ENCODE assay signal across 8 cellular contexts in the genomic region with DNA sequence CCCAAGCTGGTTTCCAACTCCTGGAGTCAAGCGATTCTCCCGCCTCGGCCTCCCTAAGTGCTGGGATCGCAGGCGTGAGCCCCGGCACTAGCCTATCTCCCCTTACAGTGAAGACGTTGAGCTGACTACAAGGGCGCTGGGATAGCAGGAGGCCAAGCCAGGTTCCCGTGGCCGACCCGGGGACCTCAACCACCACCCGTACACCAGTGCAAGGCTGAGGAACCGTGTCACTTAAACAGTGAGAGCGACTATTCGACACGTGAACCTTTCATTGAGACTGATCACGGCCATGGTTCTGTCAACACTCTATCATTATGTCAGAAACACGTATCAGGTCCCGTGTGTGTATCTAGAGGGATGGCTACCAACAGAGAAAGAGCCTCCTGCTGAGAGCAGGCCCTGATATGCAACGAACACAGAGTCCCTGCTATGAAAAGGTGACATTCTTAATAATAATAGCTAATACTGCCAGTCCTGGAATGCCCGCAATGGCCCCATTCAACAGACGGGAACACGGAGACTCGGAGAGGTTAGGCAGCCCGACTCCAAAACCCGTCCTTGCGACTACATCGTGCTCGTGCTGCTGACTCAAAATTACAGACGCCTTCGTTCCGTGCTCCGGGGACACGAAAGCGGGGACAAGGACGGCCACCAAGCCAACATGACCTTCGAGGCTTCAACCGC. TPM values are rescaled to one million over a fixed set of nuclear protein-coding genes. Genes with fewer than 3 reads are reported as not detected.
DNase-seq lines count a peak whose midpoint lies in the region; ATAC-seq, FAIRE-seq and TF ChIP-seq lines count a peak whose summit lies in the region.

No MANE protein-coding gene starts in this region.

- in situ Hi-C loops in HepG2 (cut with HindIII; ENCODE audit: extremely low pct_ligation_motif_present, low pct_unique_long_range_greater_than_20kb) = loop anchor here (25.0 kb wide), 1 partner anchor 561 kb away; a partner anchor contains a TSS

- DNase-seq in GM18507 (ENCODE audit: extremely low spot score, insufficient read length, low read depth) (no peak), cardiac fibroblast (ENCODE audit: low read depth in 2 of 2) (peak; percentile 13 to 36), HepG2 (ENCODE audit: low spot score) (peak; percentile 35), tibial nerve (ENCODE audit: low spot score in 2 of 2) (peak in 1 of 2 donors; percentile 7), putamen (ENCODE audit: low spot score) (no peak)

- no peak for TF ChIP-seq RAD21 in HepG2 (CRISPR knock-in tag; IDR thresholded peaks at IDR 0.05)

- 0% methylated on average over 14 of the region's 38 CpGs for WGBS in HepG2 (ENCODE audit: low lambda C conversion rate)
- 18 to 21% methylated on average over 38 of the region's 38 CpGs for WGBS in tibial nerve, 2 donors

- H3K9me3 ChIP-seq in HepG2 (ENCODE audit: low read length) (no peaks in the 10 kb centered on the region), tibial nerve (no peaks in the 10 kb centered on the region)

- no peak overlapping the region for H2AFZ ChIP-seq in HepG2 (ENCODE audit: low read length)

- TF ChIP-seq POLR2A in HepG2 (IDR thresholded peaks at IDR 0.05; ENCODE audit: insufficient read depth in 1 of 2, low read depth in 2 of 2, low read length in 2 of 2) (no peak), tibial nerve (IDR thresholded peaks at IDR 0.05) (no peak)

- FAIRE-seq in GM18507 (lab: Jason Lieb, UNC) (peak; percentile 36), HepG2 (lab: Jason Lieb, UNC) (no peak)

- peaks cover 0 to 4% of the 10 kb centered on the region in 2 experiments; a peak in 2 of 5 replicates for H3K36me3 ChIP-seq in HepG2 (replicated peaks in 1 of 2; ENCODE audit: control insufficient read depth in 1 of 2, insufficient read depth in 2 of 2, low read length in 2 of 2)
- H3K36me3 ChIP-seq in tibial nerve = no peaks in the 10 kb centered on the region

- CTCF ChIA-PET in HepG2 (lab: Yijun Ruan, JAX; ENCODE audit: low intra/inter-chr PET ratio, low total read pairs) = no interaction called here

- H3K27me3 ChIP-seq in HepG2 (ENCODE audit: control insufficient read depth in 1 of 2, insufficient read depth in 2 of 2, low read length in 2 of 2) (no peaks in the 10 kb centered on the region; a peak in 1 of 5 replicates), tibial nerve (no peaks in the 10 kb centered on the region)

- H3K4me1 ChIP-seq in HepG2 (ENCODE audit: insufficient read depth, low read length) = peaks cover 38% of the 10 kb centered on the region
- H3K4me1 ChIP-seq in tibial nerve = peaks cover 0 to 52% (median 31%) of the 10 kb centered on the region in 4 donors

- POLR2A ChIA-PET in HepG2 (lab: Yijun Ruan, JAX) = interaction anchor here (1.1 to 1.8 kb wide), 6 partner anchors 45 to 507 kb away, joined by 3 to 16 read pairs (median 4); a partner anchor contains a TSS

- TF ChIP-seq EP300 in HepG2 (IDR thresholded peaks at IDR 0.05; ENCODE audit: low read depth in 2 of 2, low read length in 2 of 2) = no peak
- no peak for TF ChIP-seq EP300 in HepG2 (CRISPR knock-in tag; IDR thresholded peaks at IDR 0.05; ENCODE audit: borderline replicate concordance)
- no peak for TF ChIP-seq EP300 in tibial nerve (IDR thresholded peaks at IDR 0.05)

- peak overlapping the region; percentile 99 for H3K4me2 ChIP-seq in HepG2 (ENCODE audit: low read depth, low read length)

- H3K27ac ChIP-seq in 22Rv1 = peak overlapping the region; percentile 98
- peak overlapping the region; percentile 98 for H3K27ac ChIP-seq in HepG2 (ENCODE audit: extremely low read length, insufficient read depth, low read length)
- H3K27ac ChIP-seq in tibial nerve = peak overlapping the region; percentile 94 to 100 (median 98)

- TSS peak; percentile 64 for BruUV-seq in HepG2 (replicated peaks; lab: Mats Ljungman, UMichigan)

- TF ChIP-seq CTCF in 22Rv1 (IDR thresholded peaks at IDR 0.05) (no peak), cardiac fibroblast (IDR thresholded peaks at IDR 0.05; ENCODE audit: low read depth, low read length) (no peak), HepG2 (CRISPR knock-in tag; IDR thresholded peaks at IDR 0.05) (no peak), tibial nerve (IDR thresholded peaks at IDR 0.05) (no peak)

- ATAC-seq in HepG2 (peak; percentile 11), HG03354 (IDR thresholded peaks at IDR 0.05; ENCODE audit: poor library complexity, severe bottlenecking, unreplicated experiment) (no peak)

- H3K79me2 ChIP-seq in HepG2 (ENCODE audit: insufficient read depth, low read length) = peaks cover 53% of the 10 kb centered on the region

- intact Hi-C loops in HepG2 (cut with micrococcal nuclease; ENCODE audit: unreplicated experiment) = loop anchor here (10.0 kb wide), 1 partner anchor 569 kb away; a partner anchor contains a TSS

- peaks cover 39% of the 10 kb centered on the region for H4K20me1 ChIP-seq in HepG2 (ENCODE audit: insufficient read depth, low read length)

- peak overlapping the region; percentile 92 for H3K9ac ChIP-seq in HepG2 (ENCODE audit: insufficient read depth, low read depth, low read length)

- H3K4me3 ChIP-seq in cardiac fibroblast (replicated peaks in 1 of 2; ENCODE audit: low read depth in 2 of 2, low read length in 2 of 2) (peak overlapping the region; percentile 67 to 78), HepG2 (replicated peaks in 1 of 3; ENCODE audit: insufficient read depth in 1 of 3, low read depth in 2 of 3, low read length in 3 of 3) (peak overlapping the region; percentile 68 to 93 (median 78)), tibial nerve (peak overlapping the region; percentile 76 to 96 (median 81))

TF ChIP-seq in PFSK-1, 5 proteins besides CTCF, POLR2A, EP300 and RAD21:
- TF ChIP-seq SIN3A (IDR thresholded peaks at IDR 0.05; ENCODE audit: borderline replicate concordance, insufficient read depth, low read length) (0 out of 2 replicates have a peak, but pooled peaks have one; percentile 16), TAF1 (IDR thresholded peaks at IDR 0.05; ENCODE audit: borderline replicate concordance, insufficient read depth, low read length) (no peak)
TF ChIP-seq in PFSK-1: peak in this region for 1.

TF ChIP-seq in HepG2, 621 proteins besides CTCF, POLR2A, EP300 and RAD21 (continues in another document):
- TF ChIP-seq REL (CRISPR knock-in tag; conservative IDR thresholded peaks at IDR 0.05) = 0 out of 2 replicates have a peak, but pooled peaks have one; percentile 6
- 0 out of 2 replicates have a peak, but pooled peaks have one; percentile 5 for TF ChIP-seq MYNN (CRISPR knock-in tag; IDR thresholded peaks at IDR 0.05; ENCODE audit: low read depth)
- TF ChIP-seq HDAC2 (CRISPR knock-in tag; IDR thresholded peaks at IDR 0.05) = 0 out of 2 replicates have a peak, but pooled peaks have one; percentile 19

RNA-seq across cellular contexts. Expression of a gene that starts 0.9 kb away (rescaled TPM):
- polyA plus RNA-seq in PFSK-1 (2012; ENCODE audit: insufficient read length, low read depth) = 52.7 TPM
- total RNA-seq in HepG2 (2016; rRNA removed; fragmentation: Illumina TruSeq; extraction: Trizol) (86.3 and 86.9 TPM in 2 replicates), tibial nerve (10 to 100 TPM; 35.7 to 54.8 (median 42.5) TPM)
- total RNA-seq in HepG2 (2016; cell fraction: cytosol; rRNA removed; fragmentation: Illumina TruSeq; extraction: Trizol; ENCODE audit: low read depth) = 29.3 and 39.0 TPM in 2 replicates
- 85.3 and 86.3 TPM in 2 replicates for total RNA-seq in HepG2 (2016; cell fraction: insoluble cytoplasmic fraction; rRNA removed; fragmentation: Illumina TruSeq; extraction: Trizol)
- 30.7 and 35.0 TPM in 2 replicates for total RNA-seq in HepG2 (2016; cell fraction: membrane; rRNA removed; fragmentation: Illumina TruSeq; extraction: Trizol)
- 64.9 and 72.6 TPM in 2 replicates for total RNA-seq in HepG2 (2016; cell fraction: nucleus; rRNA removed; fragmentation: Illumina TruSeq; extraction: Trizol)
- polyA plus RNA-seq in HepG2 (2011; rRNA removed) = 26.2 and 28.6 TPM in 2 replicates
- polyA plus RNA-seq in HepG2 (2011; cell fraction: cytosol; rRNA removed) = 22.4 and 28.3 TPM in 2 replicates
- polyA plus RNA-seq in HepG2 (2011; cell fraction: nucleus; rRNA removed) = 14.9 and 16.4 TPM in 2 replicates
- 42.2 and 47.5 TPM in 2 replicates for polyA plus RNA-seq in HepG2 (2012)
- polyA plus RNA-seq in HepG2 (2016; cell fraction: cytosol; fragmentation: Illumina TruSeq; extraction: Trizol; ENCODE audit: low read depth) = 5.9 and 6.1 TPM in 2 replicates
- polyA plus RNA-seq in HepG2 (2016; cell fraction: insoluble cytoplasmic fraction; fragmentation: Illumina TruSeq; extraction: Trizol; ENCODE audit: low read depth) = 66.5 and 67.7 TPM in 2 replicates
- 12.3 and 14.9 TPM in 2 replicates for polyA plus RNA-seq in HepG2 (2016; cell fraction: membrane; fragmentation: Illumina TruSeq; extraction: Trizol; ENCODE audit: low read depth)
- 57.2 and 57.6 TPM in 2 replicates for polyA plus RNA-seq in HepG2 (2016; cell fraction: nucleus; fragmentation: Illumina TruSeq; extraction: Trizol; ENCODE audit: insufficient read depth, low read depth)
- polyA minus RNA-seq in HepG2 (2011; rRNA and poly(A)+ RNA removed; ENCODE audit: low replicate concordance) = 26.7 and 36.0 TPM in 2 replicates
- polyA minus RNA-seq in HepG2 (2011; cell fraction: cytosol; rRNA and poly(A)+ RNA removed) = 28.5 and 36.9 TPM in 2 replicates
- polyA minus RNA-seq in HepG2 (2011; cell fraction: nucleus; rRNA and poly(A)+ RNA removed) = 48.8 and 49.7 TPM in 2 replicates

RNA-seq across cellular contexts. Expression of a gene that starts 31.6 kb away (rescaled TPM):
- 24.1 TPM for polyA plus RNA-seq in PFSK-1 (2012; ENCODE audit: insufficient read length, low read depth)
- total RNA-seq in HepG2 (2016; rRNA removed; fragmentation: Illumina TruSeq; extraction: Trizol) = 5.5 and 11.0 TPM in 2 replicates
- total RNA-seq in HepG2 (2016; cell fraction: cytosol; rRNA removed; fragmentation: Illumina TruSeq; extraction: Trizol; ENCODE audit: low read depth) = 3.0 and 3.2 TPM in 2 replicates
- total RNA-seq in HepG2 (2016; cell fraction: insoluble cytoplasmic fraction; rRNA removed; fragmentation: Illumina TruSeq; extraction: Trizol) = 4.3 and 10.9 TPM in 2 replicates
- 3.0 and 4.4 TPM in 2 replicates for total RNA-seq in HepG2 (2016; cell fraction: membrane; rRNA removed; fragmentation: Illumina TruSeq; extraction: Trizol)
- total RNA-seq in HepG2 (2016; cell fraction: nucleus; rRNA removed; fragmentation: Illumina TruSeq; extraction: Trizol) = 12.6 and 13.7 TPM in 2 replicates
- 7.2 and 10.3 TPM in 2 replicates for polyA plus RNA-seq in HepG2 (2011; rRNA removed)
- 4.0 and 6.0 TPM in 2 replicates for polyA plus RNA-seq in HepG2 (2011; cell fraction: cytosol; rRNA removed)
- polyA plus RNA-seq in HepG2 (2011; cell fraction: nucleus; rRNA removed) = 61.8 and 73.7 TPM in 2 replicates
- polyA plus RNA-seq in HepG2 (2012) = 6.1 and 8.3 TPM in 2 replicates
- 1.6 and 1.7 TPM in 2 replicates for polyA plus RNA-seq in HepG2 (2016; cell fraction: cytosol; fragmentation: Illumina TruSeq; extraction: Trizol; ENCODE audit: low read depth)
- 5.9 and 7.6 TPM in 2 replicates for polyA plus RNA-seq in HepG2 (2016; cell fraction: insoluble cytoplasmic fraction; fragmentation: Illumina TruSeq; extraction: Trizol; ENCODE audit: low read depth)
- 2.1 and 2.3 TPM in 2 replicates for polyA plus RNA-seq in HepG2 (2016; cell fraction: membrane; fragmentation: Illumina TruSeq; extraction: Trizol; ENCODE audit: low read depth)
- polyA plus RNA-seq in HepG2 (2016; cell fraction: nucleus; fragmentation: Illumina TruSeq; extraction: Trizol; ENCODE audit: insufficient read depth, low read depth) = 42.6 and 45.2 TPM in 2 replicates
- 1.4 and 2.5 TPM in 2 replicates for polyA minus RNA-seq in HepG2 (2011; rRNA and poly(A)+ RNA removed; ENCODE audit: low replicate concordance)
- 0.99 and 2.6 TPM in 2 replicates for polyA minus RNA-seq in HepG2 (2011; cell fraction: cytosol; rRNA and poly(A)+ RNA removed)
- polyA minus RNA-seq in HepG2 (2011; cell fraction: nucleus; rRNA and poly(A)+ RNA removed) = 10.0 and 13.9 TPM in 2 replicates
- 10 to 100 TPM; 11.3 to 19.9 (median 12.3) TPM for total RNA-seq in tibial nerve

Comparison
In these comparisons a context has a peak if more than half of its experiments do, and no peak if none do; other contexts are left out.
1. DNase-seq: peak in cardiac fibroblast (2 of 2) and HepG2 (single experiment); none in GM18507 (single experiment) and putamen (single experiment).
2. Peak in every context shown above with its lines, with median percentiles within 50 percentile points of each other: H3K27ac ChIP-seq and H3K4me3 ChIP-seq.